ENCODE assay signal across 34 cellular contexts in genomic region chr5:86008704-86009103, GRCh38.
"Had no signal": no experiment of that assay in that cellular context is flagged by ENCODE, and none has a peak within 500 bp of the region (broad histone marks: within the 10 kb centered on the region; RNA-seq: fewer than 3 reads in every experiment).

No MANE protein-coding gene starts in this region.

- DNase-seq: Karpas-422, Kasumi-1, MG63, MM.1S, MV-4-11, NCI-H1048, NCI-H1092, NCI-H1092 treated with DMSO at 0.1 percent for 48 hours, NCI-H1105, NCI-H1105 treated with DMSO at 0.1 percent for 48 hours, NCI-H1417, NCI-H1417 treated with DMSO at 0.1 percent for 48 hours, NCI-H1436, NCI-H1436 treated with DMSO at 0.1 percent for 48 hours, NCI-H146, NCI-H1694, NCI-H1694 treated with DMSO at 0.1 percent for 48 hours, NCI-H187, NCI-H187 treated with DMSO at 0.1 percent for 48 hours, NCI-H1930, NCI-H2029, NCI-H2029 treated with DMSO at 0.1 percent for 48 hours, NCI-H2081, NCI-H2081 treated with DMSO at 0.1 percent for 48 hours, NCI-H2107, NCI-H2171, NCI-H2171 treated with DMSO at 0.1 percent for 48 hours, NCI-H2227 treated with DMSO at 0.1 percent for 48 hours, NCI-H226, NCI-H345, NCI-H446, NCI-H446 treated with DMSO at 0.1 percent for 48 hours, NCI-H510A had no signal

- H3K27ac ChIP-seq: KMS-11 had no signal

- H3K9me3 ChIP-seq: MG63 had no signal

- H3K36me3 ChIP-seq: MG63 had no signal

- H3K4me3 ChIP-seq: MG63 had no signal

- H3K9ac ChIP-seq: KMS-11 had no signal

- H3K4me2 ChIP-seq: KMS-11 had no signal

- H3K27me3 ChIP-seq: MG63 had no signal
